ENCODE assay signal across 2 cellular contexts in the genomic region with DNA sequence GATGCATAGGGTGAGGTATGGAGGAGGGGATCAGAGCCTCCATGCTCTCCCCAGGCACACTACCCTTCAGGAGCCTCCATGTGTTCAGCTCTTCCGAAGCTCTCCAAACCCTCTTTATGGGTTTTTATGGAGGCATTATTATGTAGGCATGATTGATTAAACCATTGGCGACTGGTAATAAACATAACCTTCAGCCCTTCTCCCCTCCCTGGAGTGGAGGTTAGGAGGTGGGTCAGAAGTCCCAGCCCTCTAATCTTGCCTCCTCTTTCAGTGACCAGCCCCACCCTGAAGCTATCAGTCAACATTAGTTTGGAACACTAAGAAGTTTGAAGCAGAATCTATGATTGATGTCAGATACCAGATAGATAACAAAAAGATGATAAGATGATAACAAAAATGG.
A peak's percentile ranks its signal among the peaks of the same experiment; 100 is the strongest.
TF ChIP-seq lines count a peak whose summit lies in the region.

No MANE protein-coding gene starts in this region.

TF ChIP-seq in GM23338, 12 proteins besides CTCF, POLR2A, EP300 and RAD21 (continues in another document):
- TF ChIP-seq JUNB (IDR thresholded peaks at IDR 0.05; ENCODE audit: unreplicated experiment), result no peak
- TF ChIP-seq ZNF114 (CRISPR knock-in tag; IDR thresholded peaks at IDR 0.05), result no peak
- no peak for TF ChIP-seq CREB1 (CRISPR knock-in tag; IDR thresholded peaks at IDR 0.05; ENCODE audit: low read depth)
- TF ChIP-seq, protein P1, sequence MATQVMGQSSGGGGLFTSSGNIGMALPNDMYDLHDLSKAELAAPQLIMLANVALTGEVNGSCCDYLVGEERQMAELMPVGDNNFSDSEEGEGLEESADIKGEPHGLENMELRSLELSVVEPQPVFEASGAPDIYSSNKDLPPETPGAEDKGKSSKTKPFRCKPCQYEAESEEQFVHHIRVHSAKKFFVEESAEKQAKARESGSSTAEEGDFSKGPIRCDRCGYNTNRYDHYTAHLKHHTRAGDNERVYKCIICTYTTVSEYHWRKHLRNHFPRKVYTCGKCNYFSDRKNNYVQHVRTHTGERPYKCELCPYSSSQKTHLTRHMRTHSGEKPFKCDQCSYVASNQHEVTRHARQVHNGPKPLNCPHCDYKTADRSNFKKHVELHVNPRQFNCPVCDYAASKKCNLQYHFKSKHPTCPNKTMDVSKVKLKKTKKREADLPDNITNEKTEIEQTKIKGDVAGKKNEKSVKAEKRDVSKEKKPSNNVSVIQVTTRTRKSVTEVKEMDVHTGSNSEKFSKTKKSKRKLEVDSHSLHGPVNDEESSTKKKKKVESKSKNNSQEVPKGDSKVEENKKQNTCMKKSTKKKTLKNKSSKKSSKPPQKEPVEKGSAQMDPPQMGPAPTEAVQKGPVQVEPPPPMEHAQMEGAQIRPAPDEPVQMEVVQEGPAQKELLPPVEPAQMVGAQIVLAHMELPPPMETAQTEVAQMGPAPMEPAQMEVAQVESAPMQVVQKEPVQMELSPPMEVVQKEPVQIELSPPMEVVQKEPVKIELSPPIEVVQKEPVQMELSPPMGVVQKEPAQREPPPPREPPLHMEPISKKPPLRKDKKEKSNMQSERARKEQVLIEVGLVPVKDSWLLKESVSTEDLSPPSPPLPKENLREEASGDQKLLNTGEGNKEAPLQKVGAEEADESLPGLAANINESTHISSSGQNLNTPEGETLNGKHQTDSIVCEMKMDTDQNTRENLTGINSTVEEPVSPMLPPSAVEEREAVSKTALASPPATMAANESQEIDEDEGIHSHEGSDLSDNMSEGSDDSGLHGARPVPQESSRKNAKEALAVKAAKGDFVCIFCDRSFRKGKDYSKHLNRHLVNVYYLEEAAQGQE (IDR thresholded peaks at IDR 0.05; ENCODE audit: unreplicated experiment), result no peak
- TF ChIP-seq NANOG (IDR thresholded peaks at IDR 0.05; ENCODE audit: borderline replicate concordance), result no peak
- TF ChIP-seq, protein P2, sequence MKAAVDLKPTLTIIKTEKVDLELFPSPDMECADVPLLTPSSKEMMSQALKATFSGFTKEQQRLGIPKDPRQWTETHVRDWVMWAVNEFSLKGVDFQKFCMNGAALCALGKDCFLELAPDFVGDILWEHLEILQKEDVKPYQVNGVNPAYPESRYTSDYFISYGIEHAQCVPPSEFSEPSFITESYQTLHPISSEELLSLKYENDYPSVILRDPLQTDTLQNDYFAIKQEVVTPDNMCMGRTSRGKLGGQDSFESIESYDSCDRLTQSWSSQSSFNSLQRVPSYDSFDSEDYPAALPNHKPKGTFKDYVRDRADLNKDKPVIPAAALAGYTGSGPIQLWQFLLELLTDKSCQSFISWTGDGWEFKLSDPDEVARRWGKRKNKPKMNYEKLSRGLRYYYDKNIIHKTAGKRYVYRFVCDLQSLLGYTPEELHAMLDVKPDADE (IDR thresholded peaks at IDR 0.05), result no peak
- no peak for TF ChIP-seq EZH2phosphoT487 (IDR thresholded peaks at IDR 0.05; ENCODE audit: unreplicated experiment)
- no peak for TF ChIP-seq POLR2AphosphoS5 (IDR thresholded peaks at IDR 0.05; ENCODE audit: low read depth)
- no peak for TF ChIP-seq STAT1 (IDR thresholded peaks at IDR 0.05; ENCODE audit: unreplicated experiment)
- no peak for TF ChIP-seq ZNF331 (CRISPR knock-in tag; IDR thresholded peaks at IDR 0.05; ENCODE audit: low read depth)
- TF ChIP-seq EZH2 (IDR thresholded peaks at IDR 0.05; ENCODE audit: low read depth, unreplicated experiment), result no peak

TF ChIP-seq in K562, 482 proteins besides CTCF, POLR2A, EP300 and RAD21:
- no peak for TF ChIP-seq LEF1 (IDR thresholded peaks at IDR 0.05)
- no peak for TF ChIP-seq NRF1 (conservative IDR thresholded peaks at IDR 0.05 in 1 of 2, IDR thresholded peaks at IDR 0.05 in 1 of 2)
- TF ChIP-seq NFE2 (IDR thresholded peaks at IDR 0.05; ENCODE audit: low read depth), result no peak
- no peak for TF ChIP-seq ZNF766 (CRISPR knock-in tag; conservative IDR thresholded peaks at IDR 0.05)
- TF ChIP-seq MEIS2 (IDR thresholded peaks at IDR 0.05; ENCODE audit: partially characterized antibody), result peak; percentile 41
- TF ChIP-seq, protein P3, sequence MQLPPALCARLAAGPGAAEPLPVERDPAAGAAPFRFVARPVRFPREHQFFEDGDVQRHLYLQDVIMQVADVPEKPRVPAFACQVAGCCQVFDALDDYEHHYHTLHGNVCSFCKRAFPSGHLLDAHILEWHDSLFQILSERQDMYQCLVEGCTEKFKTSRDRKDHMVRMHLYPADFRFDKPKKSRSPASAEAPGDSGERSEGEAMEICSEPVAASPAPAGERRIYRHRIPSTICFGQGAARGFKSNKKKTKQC (CRISPR knock-in tag; IDR thresholded peaks at IDR 0.05), result no peak
